Comparison of ENCODE assay signal across 1 cellular context in the genomic region with DNA sequence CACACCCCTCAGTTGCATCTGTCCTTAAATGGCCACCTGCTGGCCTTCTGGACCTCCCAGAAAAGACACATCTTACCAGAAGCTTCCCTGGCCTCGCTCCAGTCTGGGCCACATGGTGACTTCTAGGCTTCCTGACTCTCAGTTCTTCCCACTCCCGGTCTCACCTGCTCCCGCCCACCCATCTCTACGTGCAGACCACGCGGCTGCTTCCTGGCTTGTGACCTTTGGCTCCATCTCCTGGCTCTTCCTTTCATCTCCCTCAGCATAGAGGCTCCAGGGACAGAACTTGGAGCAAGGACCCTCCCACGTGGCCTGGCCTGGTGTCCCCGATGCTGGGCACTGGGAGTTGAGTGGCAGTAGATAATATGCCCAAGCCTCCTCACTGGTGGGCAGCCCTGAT.
A peak's percentile ranks its signal among the peaks of the same experiment; 100 is the strongest.
TF ChIP-seq lines count a peak whose summit lies in the region.

No MANE protein-coding gene starts in this region.

TF ChIP-seq in HepG2, 621 proteins besides CTCF, POLR2A, EP300 and RAD21 (continued from another document and continues in another):
- TF ChIP-seq, protein P1, sequence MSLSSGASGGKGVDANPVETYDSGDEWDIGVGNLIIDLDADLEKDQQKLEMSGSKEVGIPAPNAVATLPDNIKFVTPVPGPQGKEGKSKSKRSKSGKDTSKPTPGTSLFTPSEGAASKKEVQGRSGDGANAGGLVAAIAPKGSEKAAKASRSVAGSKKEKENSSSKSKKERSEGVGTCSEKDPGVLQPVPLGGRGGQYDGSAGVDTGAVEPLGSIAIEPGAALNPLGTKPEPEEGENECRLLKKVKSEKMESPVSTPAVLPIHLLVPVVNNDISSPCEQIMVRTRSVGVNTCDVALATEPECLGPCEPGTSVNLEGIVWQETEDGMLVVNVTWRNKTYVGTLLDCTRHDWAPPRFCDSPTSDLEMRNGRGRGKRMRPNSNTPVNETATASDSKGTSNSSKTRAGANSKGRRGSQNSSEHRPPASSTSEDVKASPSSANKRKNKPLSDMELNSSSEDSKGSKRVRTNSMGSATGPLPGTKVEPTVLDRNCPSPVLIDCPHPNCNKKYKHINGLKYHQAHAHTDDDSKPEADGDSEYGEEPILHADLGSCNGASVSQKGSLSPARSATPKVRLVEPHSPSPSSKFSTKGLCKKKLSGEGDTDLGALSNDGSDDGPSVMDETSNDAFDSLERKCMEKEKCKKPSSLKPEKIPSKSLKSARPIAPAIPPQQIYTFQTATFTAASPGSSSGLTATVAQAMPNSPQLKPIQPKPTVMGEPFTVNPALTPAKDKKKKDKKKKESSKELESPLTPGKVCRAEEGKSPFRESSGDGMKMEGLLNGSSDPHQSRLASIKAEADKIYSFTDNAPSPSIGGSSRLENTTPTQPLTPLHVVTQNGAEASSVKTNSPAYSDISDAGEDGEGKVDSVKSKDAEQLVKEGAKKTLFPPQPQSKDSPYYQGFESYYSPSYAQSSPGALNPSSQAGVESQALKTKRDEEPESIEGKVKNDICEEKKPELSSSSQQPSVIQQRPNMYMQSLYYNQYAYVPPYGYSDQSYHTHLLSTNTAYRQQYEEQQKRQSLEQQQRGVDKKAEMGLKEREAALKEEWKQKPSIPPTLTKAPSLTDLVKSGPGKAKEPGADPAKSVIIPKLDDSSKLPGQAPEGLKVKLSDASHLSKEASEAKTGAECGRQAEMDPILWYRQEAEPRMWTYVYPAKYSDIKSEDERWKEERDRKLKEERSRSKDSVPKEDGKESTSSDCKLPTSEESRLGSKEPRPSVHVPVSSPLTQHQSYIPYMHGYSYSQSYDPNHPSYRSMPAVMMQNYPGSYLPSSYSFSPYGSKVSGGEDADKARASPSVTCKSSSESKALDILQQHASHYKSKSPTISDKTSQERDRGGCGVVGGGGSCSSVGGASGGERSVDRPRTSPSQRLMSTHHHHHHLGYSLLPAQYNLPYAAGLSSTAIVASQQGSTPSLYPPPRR (CRISPR knock-in tag; IDR thresholded peaks at IDR 0.05; ENCODE audit: borderline replicate concordance) = peak; percentile 87; the same call in 1 of the 2 replicates
- TF ChIP-seq MED13 (CRISPR knock-in tag; IDR thresholded peaks at IDR 0.05) (0 out of 2 replicates have a peak, but pooled peaks have one; percentile 56), RBFOX2 (IDR thresholded peaks at IDR 0.05; ENCODE audit: low read depth, low read length) (no peak), RAD51 (IDR thresholded peaks at IDR 0.05; ENCODE audit: borderline replicate concordance) (no peak), TFE3 (CRISPR knock-in tag; IDR thresholded peaks at IDR 0.05) (peak; percentile 92), KDM6A (CRISPR knock-in tag; IDR thresholded peaks at IDR 0.05; ENCODE audit: low read depth) (no peak; the same call in 1 of the 2 replicates), ZGPAT (CRISPR knock-in tag; IDR thresholded peaks at IDR 0.05) (peak; percentile 86), ZFP36L2 (CRISPR knock-in tag; IDR thresholded peaks at IDR 0.05) (no peak), ZNF407 (CRISPR knock-in tag; IDR thresholded peaks at IDR 0.05; ENCODE audit: not compliant biosample characterization) (no peak), ZNF570 (CRISPR knock-in tag; IDR thresholded peaks at IDR 0.05; ENCODE audit: borderline replicate concordance) (0 out of 2 replicates have a peak, but pooled peaks have one; percentile 67), SRY (CRISPR knock-in tag; IDR thresholded peaks at IDR 0.05) (peak; percentile 94), CREB3 (CRISPR knock-in tag; IDR thresholded peaks at IDR 0.05) (peak; percentile 92; the same call in 1 of the 2 replicates), ZNF777 (CRISPR knock-in tag; IDR thresholded peaks at IDR 0.05) (peak; percentile 54; the same call in 1 of the 2 replicates), KMT2A (CRISPR knock-in tag; IDR thresholded peaks at IDR 0.05) (peak; percentile 35; the same call in 1 of the 2 replicates), GLI4 (CRISPR knock-in tag; IDR thresholded peaks at IDR 0.05; ENCODE audit: borderline replicate concordance) (no peak), HMG20B (CRISPR knock-in tag; conservative IDR thresholded peaks at IDR 0.05) (no peak)
- TF ChIP-seq, protein P2, sequence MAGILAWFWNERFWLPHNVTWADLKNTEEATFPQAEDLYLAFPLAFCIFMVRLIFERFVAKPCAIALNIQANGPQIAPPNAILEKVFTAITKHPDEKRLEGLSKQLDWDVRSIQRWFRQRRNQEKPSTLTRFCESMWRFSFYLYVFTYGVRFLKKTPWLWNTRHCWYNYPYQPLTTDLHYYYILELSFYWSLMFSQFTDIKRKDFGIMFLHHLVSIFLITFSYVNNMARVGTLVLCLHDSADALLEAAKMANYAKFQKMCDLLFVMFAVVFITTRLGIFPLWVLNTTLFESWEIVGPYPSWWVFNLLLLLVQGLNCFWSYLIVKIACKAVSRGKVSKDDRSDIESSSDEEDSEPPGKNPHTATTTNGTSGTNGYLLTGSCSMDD (CRISPR knock-in tag; IDR thresholded peaks at IDR 0.05) = peak; percentile 91; the same call in 1 of the 2 replicates
- TF ChIP-seq, protein P3, sequence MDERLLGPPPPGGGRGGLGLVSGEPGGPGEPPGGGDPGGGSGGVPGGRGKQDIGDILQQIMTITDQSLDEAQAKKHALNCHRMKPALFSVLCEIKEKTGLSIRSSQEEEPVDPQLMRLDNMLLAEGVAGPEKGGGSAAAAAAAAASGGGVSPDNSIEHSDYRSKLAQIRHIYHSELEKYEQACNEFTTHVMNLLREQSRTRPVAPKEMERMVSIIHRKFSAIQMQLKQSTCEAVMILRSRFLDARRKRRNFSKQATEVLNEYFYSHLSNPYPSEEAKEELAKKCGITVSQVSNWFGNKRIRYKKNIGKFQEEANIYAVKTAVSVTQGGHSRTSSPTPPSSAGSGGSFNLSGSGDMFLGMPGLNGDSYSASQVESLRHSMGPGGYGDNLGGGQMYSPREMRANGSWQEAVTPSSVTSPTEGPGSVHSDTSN (CRISPR knock-in tag; IDR thresholded peaks at IDR 0.05) = no peak
- TF ChIP-seq, protein P4, sequence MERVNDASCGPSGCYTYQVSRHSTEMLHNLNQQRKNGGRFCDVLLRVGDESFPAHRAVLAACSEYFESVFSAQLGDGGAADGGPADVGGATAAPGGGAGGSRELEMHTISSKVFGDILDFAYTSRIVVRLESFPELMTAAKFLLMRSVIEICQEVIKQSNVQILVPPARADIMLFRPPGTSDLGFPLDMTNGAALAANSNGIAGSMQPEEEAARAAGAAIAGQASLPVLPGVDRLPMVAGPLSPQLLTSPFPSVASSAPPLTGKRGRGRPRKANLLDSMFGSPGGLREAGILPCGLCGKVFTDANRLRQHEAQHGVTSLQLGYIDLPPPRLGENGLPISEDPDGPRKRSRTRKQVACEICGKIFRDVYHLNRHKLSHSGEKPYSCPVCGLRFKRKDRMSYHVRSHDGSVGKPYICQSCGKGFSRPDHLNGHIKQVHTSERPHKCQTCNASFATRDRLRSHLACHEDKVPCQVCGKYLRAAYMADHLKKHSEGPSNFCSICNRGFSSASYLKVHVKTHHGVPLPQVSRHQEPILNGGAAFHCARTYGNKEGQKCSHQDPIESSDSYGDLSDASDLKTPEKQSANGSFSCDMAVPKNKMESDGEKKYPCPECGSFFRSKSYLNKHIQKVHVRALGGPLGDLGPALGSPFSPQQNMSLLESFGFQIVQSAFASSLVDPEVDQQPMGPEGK (CRISPR knock-in tag; IDR thresholded peaks at IDR 0.05) = no peak
- TF ChIP-seq, protein P5, sequence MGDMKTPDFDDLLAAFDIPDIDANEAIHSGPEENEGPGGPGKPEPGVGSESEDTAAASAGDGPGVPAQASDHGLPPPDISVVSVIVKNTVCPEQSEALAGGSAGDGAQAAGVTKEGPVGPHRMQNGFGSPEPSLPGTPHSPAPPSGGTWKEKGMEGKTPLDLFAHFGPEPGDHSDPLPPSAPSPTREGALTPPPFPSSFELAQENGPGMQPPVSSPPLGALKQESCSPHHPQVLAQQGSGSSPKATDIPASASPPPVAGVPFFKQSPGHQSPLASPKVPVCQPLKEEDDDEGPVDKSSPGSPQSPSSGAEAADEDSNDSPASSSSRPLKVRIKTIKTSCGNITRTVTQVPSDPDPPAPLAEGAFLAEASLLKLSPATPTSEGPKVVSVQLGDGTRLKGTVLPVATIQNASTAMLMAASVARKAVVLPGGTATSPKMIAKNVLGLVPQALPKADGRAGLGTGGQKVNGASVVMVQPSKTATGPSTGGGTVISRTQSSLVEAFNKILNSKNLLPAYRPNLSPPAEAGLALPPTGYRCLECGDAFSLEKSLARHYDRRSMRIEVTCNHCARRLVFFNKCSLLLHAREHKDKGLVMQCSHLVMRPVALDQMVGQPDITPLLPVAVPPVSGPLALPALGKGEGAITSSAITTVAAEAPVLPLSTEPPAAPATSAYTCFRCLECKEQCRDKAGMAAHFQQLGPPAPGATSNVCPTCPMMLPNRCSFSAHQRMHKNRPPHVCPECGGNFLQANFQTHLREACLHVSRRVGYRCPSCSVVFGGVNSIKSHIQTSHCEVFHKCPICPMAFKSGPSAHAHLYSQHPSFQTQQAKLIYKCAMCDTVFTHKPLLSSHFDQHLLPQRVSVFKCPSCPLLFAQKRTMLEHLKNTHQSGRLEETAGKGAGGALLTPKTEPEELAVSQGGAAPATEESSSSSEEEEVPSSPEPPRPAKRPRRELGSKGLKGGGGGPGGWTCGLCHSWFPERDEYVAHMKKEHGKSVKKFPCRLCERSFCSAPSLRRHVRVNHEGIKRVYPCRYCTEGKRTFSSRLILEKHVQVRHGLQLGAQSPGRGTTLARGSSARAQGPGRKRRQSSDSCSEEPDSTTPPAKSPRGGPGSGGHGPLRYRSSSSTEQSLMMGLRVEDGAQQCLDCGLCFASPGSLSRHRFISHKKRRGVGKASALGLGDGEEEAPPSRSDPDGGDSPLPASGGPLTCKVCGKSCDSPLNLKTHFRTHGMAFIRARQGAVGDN (CRISPR knock-in tag; IDR thresholded peaks at IDR 0.05) = peak; percentile 100
